Comparison of ENCODE assay signal across 32 cellular contexts in the genomic region with DNA sequence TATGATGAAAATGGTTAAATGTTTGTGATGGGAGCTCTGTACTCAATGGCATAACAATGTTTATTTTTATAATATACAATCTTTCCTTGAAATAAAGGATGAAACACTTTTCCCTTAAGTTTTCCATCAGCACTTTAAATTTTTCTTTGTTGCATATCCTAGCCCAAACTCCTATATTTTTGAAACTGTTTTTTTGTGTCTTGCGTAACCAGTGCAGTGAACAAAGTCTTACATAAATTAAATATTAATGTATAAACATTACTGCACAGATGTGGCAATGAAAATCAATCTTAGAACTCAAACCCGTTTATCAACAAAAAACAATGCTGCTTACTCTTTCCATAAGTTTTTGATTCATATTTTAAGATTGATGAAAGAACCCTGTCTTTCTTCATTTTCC. TPM values are rescaled to one million over a fixed set of nuclear protein-coding genes. Genes with fewer than 3 reads are reported as not detected.
"Had no signal": no experiment of that assay in that cellular context is flagged by ENCODE, and none has a peak within 500 bp of the region (broad histone marks: within the 10 kb centered on the region; RNA-seq: fewer than 3 reads in every experiment).

No MANE protein-coding gene starts in this region.

- H3K36me3 Mint-ChIP-seq: mesothelial cell of epicardium; naive B cell; stimulated activated memory B cell treated with anti-CD40 and anti-IgM and Interleukin-4, amounts not matched to agents 10 μg/mL and 1 μg/mL and 100 μg/mL, for 72 hours had no signal

- H3K4me3 ChIP-seq: colonic mucosa, left ventricle myocardium inferior, lung, ovary, sigmoid colon, suprapubic skin, tibial artery, upper lobe of right lung had no signal

- H3K4me1 ChIP-seq: colonic mucosa, upper lobe of right lung had no signal

- H3K27ac Mint-ChIP-seq: activated B cell treated with CpG ODN at 0.5 μM for 24 hours; activated CD8-positive, alpha-beta T cell treated with anti-CD3 and anti-CD28 coated beads for 36 hours; activated naive CD4-positive, alpha-beta T cell treated with anti-CD3 and anti-CD28 coated beads, Interleukin-2, amount 50 U/mL, for 24 hours; activated naive CD8-positive, alpha-beta T cell treated with anti-CD3 and anti-CD28 coated beads, Interleukin-2, amount 50 U/mL, for 24 hours; activated T-helper 17 cell treated with anti-CD3 and anti-CD28 coated beads, Interleukin-2, amount 50 U/mL, for 72 hours; mesothelial cell of epicardium; naive B cell; progenitor cell of endocrine pancreas; stimulated activated memory B cell treated with anti-CD40 and anti-IgM and Interleukin-4, amounts not matched to agents 10 μg/mL and 1 μg/mL and 100 μg/mL, for 72 hours; T-helper 2 cell treated with Interferon-gamma antibody and Interleukin-4, amounts not matched to agents 5 μg/mL and 100 μg/mL, for 36 hours had no signal

- H3K9me3 Mint-ChIP-seq: activated B cell treated with CpG ODN at 0.5 μM for 24 hours; activated CD8-positive, alpha-beta T cell treated with anti-CD3 and anti-CD28 coated beads for 36 hours; activated naive CD4-positive, alpha-beta T cell treated with anti-CD3 and anti-CD28 coated beads, Interleukin-2, amount 50 U/mL, for 24 hours; activated naive CD8-positive, alpha-beta T cell treated with anti-CD3 and anti-CD28 coated beads, Interleukin-2, amount 50 U/mL, for 24 hours; activated T-cell treated with anti-CD3 and anti-CD28 coated beads, Interleukin-2, amount 50 U/mL, for 4 hours; activated T-helper 17 cell treated with anti-CD3 and anti-CD28 coated beads, Interleukin-2, amount 50 U/mL, for 72 hours; mesothelial cell of epicardium; naive B cell; stimulated activated memory B cell treated with anti-CD40 and anti-IgM and Interleukin-4, amounts not matched to agents 10 μg/mL and 1 μg/mL and 100 μg/mL, for 72 hours; T-helper 2 cell treated with Interferon-gamma antibody and Interleukin-4, amounts not matched to agents 5 μg/mL and 100 μg/mL, for 36 hours had no signal

- H3K36me3 ChIP-seq: colonic mucosa, left ventricle myocardium inferior, ovary, sigmoid colon, suprapubic skin, tibial artery, upper lobe of right lung had no signal

- H3K9me3 ChIP-seq: colonic mucosa, left ventricle myocardium inferior, ovary, sigmoid colon, suprapubic skin, tibial artery, upper lobe of right lung had no signal

- DNase-seq: activated B cell treated with CpG ODN at 0.5 μM for 24 hours; activated CD4-positive, alpha-beta T cell treated with anti-CD3 and anti-CD28 coated beads, Interleukin-2, amount 50 U/mL, for 1 hour; activated CD8-positive, alpha-beta T cell treated with anti-CD3 and anti-CD28 coated beads for 36 hours; activated gamma-delta T cell treated with Interleukin-2 at 50 U/mL for 16 hours; activated naive CD8-positive, alpha-beta T cell treated with anti-CD3 and anti-CD28 coated beads, Interleukin-2, amount 50 U/mL, for 24 hours; activated T-cell treated with anti-CD3 and anti-CD28 coated beads, Interleukin-2, amount 50 U/mL, for 4 hours; anterior cingulate cortex; colonic mucosa; effector CD8-positive, alpha-beta T cell; glutamatergic neuron; islet precursor cell; left ventricle myocardium inferior; naive B cell; ovary; sigmoid colon; small intestine; stimulated activated CD4-positive, alpha-beta T cell treated with anti-CD3 and anti-CD28 coated beads, Interleukin-1b, Interleukin-23, amount 100 ng/mL, for 48 hours; stimulated activated CD4-positive, alpha-beta T cell treated with anti-CD3 and anti-CD28 coated beads, Interleukin-4, amount 100 ng/mL, for 4 hours; stimulated activated CD8-positive, alpha-beta memory T cell treated with anti-CD3 and anti-CD28 coated beads, Interleukin-4, amount 100 ng/mL, for 48 hours; T-helper 1 cell; tibial artery; upper lobe of right lung had no signal

- H3K27ac ChIP-seq: colonic mucosa, left ventricle myocardium inferior, ovary, sigmoid colon, suprapubic skin, tibial artery, upper lobe of right lung had no signal

- H3K4me3 Mint-ChIP-seq: activated B cell treated with CpG ODN at 0.5 μM for 24 hours; activated CD8-positive, alpha-beta T cell treated with anti-CD3 and anti-CD28 coated beads for 36 hours; activated naive CD4-positive, alpha-beta T cell treated with anti-CD3 and anti-CD28 coated beads, Interleukin-2, amount 50 U/mL, for 24 hours; activated naive CD8-positive, alpha-beta T cell treated with anti-CD3 and anti-CD28 coated beads, Interleukin-2, amount 50 U/mL, for 24 hours; activated T-cell treated with anti-CD3 and anti-CD28 coated beads, Interleukin-2, amount 50 U/mL, for 4 hours; activated T-helper 17 cell treated with anti-CD3 and anti-CD28 coated beads, Interleukin-2, amount 50 U/mL, for 72 hours; mesothelial cell of epicardium; naive B cell; stimulated activated memory B cell treated with anti-CD40 and anti-IgM and Interleukin-4, amounts not matched to agents 10 μg/mL and 1 μg/mL and 100 μg/mL, for 72 hours; T-helper 2 cell treated with Interferon-gamma antibody and Interleukin-4, amounts not matched to agents 5 μg/mL and 100 μg/mL, for 36 hours had no signal

- H3K27me3 ChIP-seq: colonic mucosa, ovary had no signal

- H3K4me1 Mint-ChIP-seq: activated B cell treated with CpG ODN at 0.5 μM for 24 hours; activated T-helper 17 cell treated with anti-CD3 and anti-CD28 coated beads, Interleukin-2, amount 50 U/mL, for 72 hours had no signal

- ATAC-seq: activated CD8-positive, alpha-beta T cell treated with anti-CD3 and anti-CD28 coated beads for 36 hours; activated naive CD8-positive, alpha-beta T cell treated with anti-CD3 and anti-CD28 coated beads, Interleukin-2, amount 50 U/mL, for 24 hours; activated T-cell treated with anti-CD3 and anti-CD28 coated beads, Interleukin-2, amount 50 U/mL, for 4 hours; activated T-helper 17 cell treated with anti-CD3 and anti-CD28 coated beads, Interleukin-2, amount 50 U/mL, for 72 hours; stimulated activated memory B cell treated with anti-CD40 and anti-IgM and Interleukin-4, amounts not matched to agents 10 μg/mL and 1 μg/mL and 100 μg/mL, for 72 hours; upper lobe of right lung had no signal

RNA-seq across cellular contexts. Expression of a gene that starts 34.1 kb away (rescaled TPM):
- total RNA-seq: activated B cell treated with CpG ODN at 0.5 μM for 24 hours; activated CD8-positive, alpha-beta T cell treated with anti-CD3 and anti-CD28 coated beads for 36 hours; activated T-cell treated with anti-CD3 and anti-CD28 coated beads, Interleukin-2, amount 50 U/mL, for 4 hours; frontal cortex; mesothelial cell of epicardium had no signal
- polyA plus RNA-seq: neural cell had no signal
